ENCODE assay signal across 6 cellular contexts in genomic region chr3:191307341-191307740, GRCh38. TPM values are rescaled to one million over a fixed set of nuclear protein-coding genes. Genes with fewer than 3 reads are reported as not detected.
"Had no signal": no experiment of that assay in that cellular context is flagged by ENCODE, and none has a peak within 500 bp of the region (broad histone marks: within the 10 kb centered on the region; RNA-seq: fewer than 3 reads in every experiment).

No MANE protein-coding gene starts in this region.

- H3K4me3 Mint-ChIP-seq: H9 had no signal

- H3K27ac Mint-ChIP-seq: H9 had no signal

- ATAC-seq: K562 had no signal

- H3K4me3 ChIP-seq: K562 had no signal

- H3K27ac ChIP-seq: HL-60 had no signal

- H3K9me3 Mint-ChIP-seq: H9 had no signal

- DNase-seq: GOT3, H9, HCEC 1CT, IMR-90 had no signal

RNA-seq across cellular contexts. Expression of gene UTS2B, which starts 23.0 kb away (rescaled TPM):
- total RNA-seq: K562 had no signal
